In the genomic region with DNA sequence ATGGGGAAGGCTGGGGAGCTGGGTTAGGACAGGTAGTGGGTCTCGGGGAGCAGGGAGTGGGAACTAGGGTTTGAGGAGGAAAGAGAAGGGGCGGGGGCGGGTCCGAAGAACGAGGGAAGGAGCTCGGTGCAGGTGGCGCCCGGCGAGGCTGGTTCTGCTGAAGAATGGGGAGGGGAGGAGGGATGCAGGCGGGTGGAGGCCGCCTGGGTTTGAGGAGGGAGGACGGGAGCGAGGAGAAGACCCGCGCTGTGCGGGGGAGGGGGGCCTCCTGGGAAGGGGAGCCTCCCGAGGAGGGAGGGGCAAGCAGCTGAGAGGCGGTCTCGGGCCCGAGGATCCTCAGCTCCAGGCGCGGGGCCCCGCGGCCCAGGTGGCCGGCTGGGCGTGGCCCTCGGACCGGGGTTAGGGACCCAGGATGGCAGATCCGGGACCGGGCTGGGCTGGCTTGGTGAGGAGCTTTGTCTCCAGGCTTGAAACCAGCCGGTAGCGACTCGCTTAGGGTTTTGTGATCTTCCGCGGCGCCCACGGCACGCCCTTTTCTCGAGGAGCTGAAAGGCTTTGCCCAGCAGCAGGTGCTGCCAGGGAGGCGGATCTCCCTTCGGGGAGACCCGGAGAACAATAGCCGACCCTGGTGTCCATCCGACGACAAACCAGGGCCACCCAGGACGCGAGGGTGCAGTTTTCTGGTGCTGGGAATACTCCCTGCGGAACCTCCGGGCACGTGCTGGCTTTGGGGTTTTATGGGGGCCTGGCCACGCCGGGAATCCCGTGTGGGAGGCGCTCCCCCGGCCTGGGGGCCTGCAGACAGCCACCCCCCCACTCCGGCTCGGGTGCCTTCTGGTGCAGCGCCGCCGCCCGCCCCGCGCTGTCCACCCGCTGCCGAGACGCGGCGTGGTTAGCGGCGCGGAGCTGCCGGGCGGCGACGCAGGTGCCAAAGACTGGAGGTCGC, we compare ENCODE assay signal across 8 cellular contexts. TPM values are rescaled to one million over a fixed set of nuclear protein-coding genes. Genes with fewer than 3 reads are reported as not detected.
DNase-seq lines count a peak whose midpoint lies in the region; ATAC-seq and TF ChIP-seq lines count a peak whose summit lies in the region.

No MANE protein-coding gene starts in this region.

- H3K27ac Mint-ChIP-seq in IgD-negative memory B cell, result no peak overlapping the region
- no peak overlapping the region for H3K27ac Mint-ChIP-seq in activated T-cell treated with anti-CD3 and anti-CD28 coated beads, Interleukin-2, amount 50 U/mL, for 72 hours
- H3K27ac Mint-ChIP-seq in memory B cell, result no peak overlapping the region

- no peaks in the 10 kb centered on the region for H3K36me3 ChIP-seq in BLaER1 treated with 17β-estradiol and CSF1 and Interleukin-3, amounts not matched to agents 10 nM and 100 nM

- peaks cover 33% of the 10 kb centered on the region for H3K27me3 Mint-ChIP-seq in IgD-negative memory B cell
- peaks cover 58% of the 10 kb centered on the region for H3K27me3 Mint-ChIP-seq in activated T-cell treated with anti-CD3 and anti-CD28 coated beads, Interleukin-2, amount 50 U/mL, for 72 hours (ENCODE audit: low read depth)
- peaks cover 16% of the 10 kb centered on the region for H3K27me3 Mint-ChIP-seq in memory B cell

- H3K36me3 Mint-ChIP-seq in IgD-negative memory B cell (no peaks in the 10 kb centered on the region), memory B cell (no peaks in the 10 kb centered on the region)
- no peaks in the 10 kb centered on the region for H3K36me3 Mint-ChIP-seq in activated T-cell treated with anti-CD3 and anti-CD28 coated beads, Interleukin-2, amount 50 U/mL, for 72 hours (ENCODE audit: insufficient read depth in 2 of 2)

- H3K4me2 ChIP-seq in BLaER1 treated with 17β-estradiol and CSF1 and Interleukin-3, amounts not matched to agents 10 nM and 100 nM, result peak overlapping the region; percentile 93 to 100 (median 98)

- H3K4me1 Mint-ChIP-seq in IgD-negative memory B cell (peaks cover 6 to 14% (median 14%) of the 10 kb centered on the region in 3 donors), memory B cell (peaks cover 6% of the 10 kb centered on the region)
- peaks cover 19% of the 10 kb centered on the region for H3K4me1 Mint-ChIP-seq in activated T-cell treated with anti-CD3 and anti-CD28 coated beads, Interleukin-2, amount 50 U/mL, for 72 hours (ENCODE audit: low read depth)

- peak overlapping the region in 5 of 11 experiments; percentile 37 to 65 (median 56); a peak in 6 of 22 replicates for H3K9ac ChIP-seq in BLaER1 treated with 17β-estradiol and CSF1 and Interleukin-3, amounts not matched to agents 10 nM and 100 nM

- DNase-seq in activated T-cell treated with anti-CD3 and anti-CD28 coated beads, Interleukin-2, amount 50 U/mL, for 72 hours, result peak; percentile 5
- DNase-seq in memory B cell (ENCODE audit: low spot score in 2 of 2) (peak; percentile 10 to 30), GM10266 (ENCODE audit: extremely low spot score) (no peak)
- no peak for DNase-seq in NK-92 treated with Interleukin-12 subunit alpha and Interleukin-12 subunit beta, amount 100 ng/mL, for 24 hours (lab: John Stamatoyannopoulos, UW)

- peak overlapping the region; percentile 52 to 76 (median 66) for H3K4me3 ChIP-seq in BLaER1 treated with 17β-estradiol and CSF1 and Interleukin-3, amounts not matched to agents 10 nM and 100 nM

- H3K9me3 ChIP-seq in BLaER1 treated with 17β-estradiol and CSF1 and Interleukin-3, amounts not matched to agents 10 nM and 100 nM (replicated peaks in 1 of 11), result no peaks in the 10 kb centered on the region

- H3K9me3 Mint-ChIP-seq in IgD-negative memory B cell (no peaks in the 10 kb centered on the region), memory B cell (no peaks in the 10 kb centered on the region)
- no peaks in the 10 kb centered on the region for H3K9me3 Mint-ChIP-seq in activated T-cell treated with anti-CD3 and anti-CD28 coated beads, Interleukin-2, amount 50 U/mL, for 72 hours

- H3K4me3 Mint-ChIP-seq in IgD-negative memory B cell (peak overlapping the region in 3 of 4 donors; percentile 69 to 72 (median 70)), memory B cell (peak overlapping the region; percentile 85)
- peak overlapping the region; percentile 50 to 80 for H3K4me3 Mint-ChIP-seq in activated T-cell treated with anti-CD3 and anti-CD28 coated beads, Interleukin-2, amount 50 U/mL, for 72 hours

- peaks cover 82 to 100% (median 92%) of the 10 kb centered on the region in 11 experiments for H3K27me3 ChIP-seq in BLaER1 treated with 17β-estradiol and CSF1 and Interleukin-3, amounts not matched to agents 10 nM and 100 nM

- H4K20me1 ChIP-seq in BLaER1 treated with 17β-estradiol and CSF1 and Interleukin-3, amounts not matched to agents 10 nM and 100 nM, result peaks cover 0 to 49% (median 40%) of the 10 kb centered on the region in 11 experiments; a peak in 19 of 22 replicates

- ATAC-seq in activated T-cell treated with anti-CD3 and anti-CD28 coated beads, Interleukin-2, amount 50 U/mL, for 72 hours (replicated peaks in 1 of 2), result peak in 1 of 2 donors; percentile 7
- no peak for ATAC-seq in memory B cell (ENCODE audit: low read depth)
- ATAC-seq in GM21529 (IDR thresholded peaks at IDR 0.05; ENCODE audit: unreplicated experiment), result no peak
- no peak for ATAC-seq in GM18505 (IDR thresholded peaks at IDR 0.05; ENCODE audit: unreplicated experiment)

- no peak for TF ChIP-seq POLR2A in GM18505 (IDR thresholded peaks at IDR 0.05; ENCODE audit: borderline replicate concordance, extremely low read depth, insufficient read depth, insufficient read length)

- TF ChIP-seq CTCF in GM10266 (IDR thresholded peaks at IDR 0.05; ENCODE audit: control insufficient read depth, insufficient read depth, low read depth, missing control alignments), result no peak

- H3K4me1 ChIP-seq in BLaER1 treated with 17β-estradiol and CSF1 and Interleukin-3, amounts not matched to agents 10 nM and 100 nM, result peaks cover 26 to 37% (median 36%) of the 10 kb centered on the region in 10 experiments

- no peak overlapping the region for H3K27ac ChIP-seq in BLaER1 treated with 17β-estradiol and CSF1 and Interleukin-3, amounts not matched to agents 10 nM and 100 nM

RNA-seq across cellular contexts. Expression of a gene that starts 1.4 kb away (rescaled TPM):
- polyA plus RNA-seq in IgD-negative memory B cell, result not detected
- total RNA-seq in activated T-cell treated with anti-CD3 and anti-CD28 coated beads, Interleukin-2, amount 50 U/mL, for 72 hours, result not detected

Comparison
In these comparisons a context has a peak if more than half of its experiments do, and no peak if none do; other contexts are left out.
1. DNase-seq: peak in activated T-cell treated with anti-CD3 and anti-CD28 coated beads, Interleukin-2, amount 50 U/mL, for 72 hours (2 of 2) and memory B cell (2 of 2); none in GM10266 (single experiment) and NK-92 treated with Interleukin-12 subunit alpha and Interleukin-12 subunit beta, amount 100 ng/mL, for 24 hours (single experiment).
2. Peak in every context shown above with its lines, with median percentiles within 50 percentile points of each other: H3K4me3 Mint-ChIP-seq.